21 cellular contexts compared by ENCODE assay signal in the genomic region with DNA sequence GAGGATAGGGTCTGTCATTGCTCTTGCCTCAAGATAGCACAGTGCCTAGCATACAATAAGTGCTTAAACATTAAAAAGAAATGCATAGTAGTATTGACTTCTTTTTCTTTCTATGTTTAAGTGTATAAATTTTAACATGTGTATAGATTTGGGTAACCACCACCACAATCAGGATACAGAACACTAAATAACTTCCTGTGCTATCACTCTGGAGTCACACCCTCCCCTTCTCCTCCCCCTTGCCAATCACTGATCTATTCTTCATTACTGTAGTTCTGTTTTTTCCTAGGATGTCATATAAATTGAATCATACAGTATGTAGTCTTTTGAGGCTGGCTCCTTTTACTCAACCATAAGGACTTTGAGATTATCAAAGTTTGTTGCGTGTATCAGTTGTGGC.
"Had no signal": no experiment of that assay in that cellular context is flagged by ENCODE, and none has a peak within 500 bp of the region (broad histone marks: within the 10 kb centered on the region; RNA-seq: fewer than 3 reads in every experiment).

No MANE protein-coding gene starts in this region.

- H3K36me3 Mint-ChIP-seq: WTC11 had no signal

- H3K27ac Mint-ChIP-seq: activated CD4-positive, alpha-beta T cell treated with anti-CD3 and anti-CD28 coated beads for 36 hours; activated T-helper 1 cell treated with anti-CD3 and anti-CD28 coated beads, Interleukin-12 subunit alpha, Interleukin-12 subunit beta, Interleukin-2, Interleukin-4 antibody, amounts not matched to agents 30 ng/mL and 10 ng/mL and 1 ng/mL, durations not matched to agents 14 hours and 24 hours and 36 hours; stimulated activated naive CD8-positive, alpha-beta T cell treated with anti-CD3 and anti-CD28 coated beads, Interleukin-15, amount 100 ng/mL, for 72 hours; T-helper 1 cell treated with Interleukin-12 subunit alpha and Interleukin-12 subunit beta and Interleukin-4 antibody, amounts not matched to agents 30 μg/mL and 1 μg/mL, for 36 hours; WTC11 had no signal

- H3K4me1 ChIP-seq: prostate gland, right atrium auricular region, suprapubic skin, transverse colon, vagina had no signal

- H3K36me3 ChIP-seq: prostate gland, transverse colon had no signal

- H3K27me3 Mint-ChIP-seq: activated CD4-positive, alpha-beta T cell treated with anti-CD3 and anti-CD28 coated beads for 36 hours; stimulated activated naive CD8-positive, alpha-beta T cell treated with anti-CD3 and anti-CD28 coated beads, Interleukin-15, amount 100 ng/mL, for 72 hours had no signal

- DNase-seq: activated CD4-positive, alpha-beta T cell treated with anti-CD3 and anti-CD28 coated beads for 36 hours; activated gamma-delta T cell treated with Interleukin-2 at 50 U/mL for 16 hours; aorta; hypothalamus; kidney; stimulated activated CD4-positive, alpha-beta T cell treated with anti-CD3 and anti-CD28 coated beads, Interleukin-15, amount 100 ng/mL, for 24 hours; stimulated activated CD4-positive, alpha-beta T cell treated with anti-CD3 and anti-CD28 coated beads, Interleukin-2, amount 100 ng/mL, for 48 hours; stimulated activated naive CD8-positive, alpha-beta T cell treated with anti-CD3 and anti-CD28 coated beads, Interleukin-15, amount 100 ng/mL, for 72 hours; transverse colon had no signal

- H3K9me3 ChIP-seq: prostate gland, right atrium auricular region, suprapubic skin, transverse colon, vagina had no signal

- H3K27ac ChIP-seq: coronary artery, prostate gland, right atrium auricular region, suprapubic skin, transverse colon, vagina had no signal

- H3K4me3 Mint-ChIP-seq: activated CD4-positive, alpha-beta T cell treated with anti-CD3 and anti-CD28 coated beads for 36 hours; activated T-helper 1 cell treated with anti-CD3 and anti-CD28 coated beads, Interleukin-12 subunit alpha, Interleukin-12 subunit beta, Interleukin-2, Interleukin-4 antibody, amounts not matched to agents 30 ng/mL and 10 ng/mL and 1 ng/mL, durations not matched to agents 14 hours and 24 hours and 36 hours; neural crest cell; stimulated activated naive CD8-positive, alpha-beta T cell treated with anti-CD3 and anti-CD28 coated beads, Interleukin-15, amount 100 ng/mL, for 72 hours; T-helper 1 cell treated with Interleukin-12 subunit alpha and Interleukin-12 subunit beta and Interleukin-4 antibody, amounts not matched to agents 30 μg/mL and 1 μg/mL, for 36 hours; WTC11 had no signal

- H3K4me3 ChIP-seq: coronary artery, lung, prostate gland, right atrium auricular region, suprapubic skin, transverse colon, vagina had no signal

- H3K9me3 Mint-ChIP-seq: activated T-helper 1 cell treated with anti-CD3 and anti-CD28 coated beads, Interleukin-12 subunit alpha, Interleukin-12 subunit beta, Interleukin-2, Interleukin-4 antibody, amounts not matched to agents 30 ng/mL and 10 ng/mL and 1 ng/mL, durations not matched to agents 14 hours and 24 hours and 36 hours; neural crest cell; stimulated activated naive CD8-positive, alpha-beta T cell treated with anti-CD3 and anti-CD28 coated beads, Interleukin-15, amount 100 ng/mL, for 72 hours; T-helper 1 cell treated with Interleukin-12 subunit alpha and Interleukin-12 subunit beta and Interleukin-4 antibody, amounts not matched to agents 30 μg/mL and 1 μg/mL, for 36 hours; WTC11 had no signal

- ATAC-seq: activated CD4-positive, alpha-beta T cell treated with anti-CD3 and anti-CD28 coated beads for 36 hours; left lobe of liver; SK-N-SH treated with all-trans-retinoic acid at 6 μM for 48 hours; stimulated activated naive CD8-positive, alpha-beta T cell treated with anti-CD3 and anti-CD28 coated beads, Interleukin-15, amount 100 ng/mL, for 72 hours; WTC11 had no signal

- H3K27me3 ChIP-seq: right atrium auricular region, suprapubic skin, transverse colon, vagina had no signal

- H3K4me1 Mint-ChIP-seq: neural crest cell, WTC11 had no signal
